Comparison of ENCODE assay signal across 3 cellular contexts in genomic region chr9:2923810-2924768, GRCh38.
A peak's percentile ranks its signal among the peaks of the same experiment; 100 is the strongest.
TF ChIP-seq lines count a peak whose summit lies in the region.

No MANE protein-coding gene starts in this region.

TF ChIP-seq in A549, 52 proteins besides CTCF, POLR2A, EP300 and RAD21:
- peak; percentile 44; the same call in 1 of the 2 replicates for TF ChIP-seq REST (IDR thresholded peaks at IDR 0.05)
- TF ChIP-seq FOSB (CRISPR knock-in tag; IDR thresholded peaks at IDR 0.05), result no peak

TF ChIP-seq in HCT116, 20 proteins besides CTCF, POLR2A, EP300 and RAD21:
- no peak for TF ChIP-seq SRF (IDR thresholded peaks at IDR 0.05; ENCODE audit: low read depth)
- peak; percentile 21; the same call in 1 of the 2 replicates for TF ChIP-seq REST (IDR thresholded peaks at IDR 0.05; ENCODE audit: low read depth)

TF ChIP-seq in H1, 55 proteins besides CTCF, POLR2A, EP300 and RAD21:
- TF ChIP-seq MAX (IDR thresholded peaks at IDR 0.05), result peak; percentile 39; the same call in 1 of the 2 replicates
- peak; percentile 93 to 94 for TF ChIP-seq SIN3A (conservative IDR thresholded peaks at IDR 0.05 in 1 of 2, IDR thresholded peaks at IDR 0.05 in 1 of 2; ENCODE audit: low read depth in 1 of 2, low read length in 2 of 2)
- no peak for TF ChIP-seq NRF1 (IDR thresholded peaks at IDR 0.05; ENCODE audit: low read depth, low read length)
- TF ChIP-seq TBP (IDR thresholded peaks at IDR 0.05; ENCODE audit: low read depth, low read length), result peak; percentile 67; the same call in 1 of the 2 replicates
TF ChIP-seq in H1: peak in this region for 3.
